35 cellular contexts compared by ENCODE assay signal in genomic region chr13:36231236-36231635, GRCh38. TPM values are rescaled to one million over a fixed set of nuclear protein-coding genes. Genes with fewer than 3 reads are reported as not detected.
"Had no signal": no experiment of that assay in that cellular context is flagged by ENCODE, and none has a peak within 500 bp of the region (broad histone marks: within the 10 kb centered on the region; RNA-seq: fewer than 3 reads in every experiment).

No MANE protein-coding gene starts in this region.

- H3K36me3 ChIP-seq: adrenal gland, ascending aorta, brain microvascular endothelial cell, breast epithelium, cardiac muscle cell had no signal

- H3K27me3 ChIP-seq: adrenal gland, ascending aorta, body of pancreas, brain microvascular endothelial cell, breast epithelium, cardiac muscle cell had no signal

- ATAC-seq: activated naive CD4-positive, alpha-beta T cell treated with anti-CD3 and anti-CD28 coated beads, Interleukin-2, amount 50 U/mL, for 72 hours; activated naive CD8-positive, alpha-beta T cell treated with anti-CD3 and anti-CD28 coated beads, Interleukin-2, amount 50 U/mL, for 24 hours; activated T-cell treated with anti-CD3 and anti-CD28 coated beads, Interleukin-2, amount 50 U/mL, for 4 hours; activated T-cell treated with anti-CD3 and anti-CD28 coated beads, Interleukin-2, amount 50 U/mL, for 72 hours; activated T-helper 17 cell treated with anti-CD3 and anti-CD28 coated beads, Interleukin-2, amount 50 U/mL, for 72 hours; body of pancreas had no signal

- DNase-seq: activated effector memory CD4-positive, alpha-beta T cell treated with anti-CD3 and anti-CD28 coated beads, Interleukin-2, amount 50 U/mL, for 16 hours; activated effector memory CD4-positive, alpha-beta T cell treated with Interleukin-2 at 50 U/mL for 16 hours; activated gamma-delta T cell; activated gamma-delta T cell treated with Interleukin-2 at 50 U/mL for 16 hours; activated naive CD4-positive, alpha-beta T cell; activated naive CD4-positive, alpha-beta T cell treated with anti-CD3 and anti-CD28 coated beads for 36 hours; activated naive CD4-positive, alpha-beta T cell treated with anti-CD3 and anti-CD28 coated beads, Interleukin-2, amount 10 ng/mL, durations not matched to agents 7 days and 5 days; activated naive CD4-positive, alpha-beta T cell treated with anti-CD3 and anti-CD28 coated beads, Interleukin-2, amount 50 U/mL, for 16 hours; activated naive CD4-positive, alpha-beta T cell treated with Interleukin-2 at 50 U/mL for 16 hours; activated naive CD8-positive, alpha-beta T cell treated with anti-CD3 and anti-CD28 coated beads for 36 hours; activated naive CD8-positive, alpha-beta T cell treated with anti-CD3 and anti-CD28 coated beads, Interleukin-2, amount 10 ng/mL, durations not matched to agents 7 days and 5 days; activated naive CD8-positive, alpha-beta T cell treated with anti-CD3 and anti-CD28 coated beads, Interleukin-2, amount 50 U/mL, for 24 hours; activated T-cell treated with anti-CD3 and anti-CD28 coated beads, Interleukin-2, amount 50 U/mL, for 1 hour; activated T-cell treated with anti-CD3 and anti-CD28 coated beads, Interleukin-2, amount 50 U/mL, for 24 hours; activated T-cell treated with anti-CD3 and anti-CD28 coated beads, Interleukin-2, amount 50 U/mL, for 4 hours; activated T-cell treated with anti-CD3 and anti-CD28 coated beads, Interleukin-2, amount 50 U/mL, for 48 hours; activated T-cell treated with anti-CD3 and anti-CD28 coated beads, Interleukin-2, amount 50 U/mL, for 72 hours; adrenal gland; amniotic stem cell; amygdala; anterior cingulate cortex; aorta; body of pancreas; brain microvascular endothelial cell; caudate nucleus; central memory CD4-positive, alpha-beta T cell had no signal

- H3K9me3 ChIP-seq: body of pancreas had no signal

- FAIRE-seq: astrocyte, bronchial epithelial cell had no signal

- H3K4me1 ChIP-seq: adrenal gland, ascending aorta, body of pancreas, breast epithelium had no signal

- H3K4me3 ChIP-seq: adrenal gland, ascending aorta, body of pancreas, breast epithelium, cardiac muscle cell had no signal

- H3K27ac ChIP-seq: adrenal gland, ascending aorta, body of pancreas, brain microvascular endothelial cell, breast epithelium, cardiac muscle cell had no signal

RNA-seq across cellular contexts. Expression of gene SOHLH2, which starts 16.9 kb away (rescaled TPM):
- total RNA-seq: activated naive CD4-positive, alpha-beta T cell treated with anti-CD3 and anti-CD28 coated beads for 36 hours; activated naive CD4-positive, alpha-beta T cell treated with anti-CD3 and anti-CD28 coated beads, Interleukin-2, amount 50 U/mL, for 72 hours; activated naive CD8-positive, alpha-beta T cell treated with anti-CD3 and anti-CD28 coated beads for 36 hours; activated naive CD8-positive, alpha-beta T cell treated with anti-CD3 and anti-CD28 coated beads, Interleukin-2, amount 10 ng/mL, durations not matched to agents 7 days and 5 days; activated T-cell treated with anti-CD3 and anti-CD28 coated beads, Interleukin-2, amount 50 U/mL, for 4 hours; activated T-cell treated with anti-CD3 and anti-CD28 coated beads, Interleukin-2, amount 50 U/mL, for 72 hours; activated T-helper 1 cell treated with anti-CD3 and anti-CD28 coated beads, Interleukin-12 subunit alpha, Interleukin-12 subunit beta, Interleukin-2, Interleukin-4 antibody, amounts not matched to agents 30 ng/mL and 10 ng/mL and 1 ng/mL, durations not matched to agents 14 hours and 24 hours and 36 hours; activated T-helper 2 cell treated with anti-CD3 and anti-CD28 coated beads, Interferon-gamma antibody, Interleukin-2, Interleukin-4, amounts not matched to agents 10 μg/mL and 5 μg/mL and 100 μg/mL, durations not matched to agents 14 hours and 24 hours and 36 hours; aorta; ascending aorta; astrocyte; body of pancreas had no signal
